Comparison of ENCODE assay signal across 13 cellular contexts in the genomic region with DNA sequence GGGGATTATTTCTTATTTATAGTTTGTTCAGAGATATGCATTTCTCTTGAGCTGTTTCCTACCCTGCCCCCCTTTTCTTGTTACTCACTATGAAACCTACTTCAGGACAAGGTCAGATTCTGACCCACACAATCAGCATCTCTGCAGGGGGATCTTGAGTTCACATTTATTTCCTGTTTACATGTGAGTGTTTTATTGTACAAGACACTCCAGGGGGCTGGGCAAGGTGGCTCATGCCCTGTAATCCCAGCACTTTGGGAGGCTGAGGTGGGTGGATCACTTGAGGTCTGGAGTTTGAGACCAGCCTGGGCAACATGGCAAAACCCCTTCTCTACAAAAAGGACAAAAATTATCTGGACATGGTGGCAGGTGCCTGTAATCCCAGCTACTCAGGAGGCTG. TPM values are rescaled to one million over a fixed set of nuclear protein-coding genes. Genes with fewer than 3 reads are reported as not detected.
"Had no signal": no experiment of that assay in that cellular context is flagged by ENCODE, and none has a peak within 500 bp of the region (broad histone marks: within the 10 kb centered on the region; RNA-seq: fewer than 3 reads in every experiment).

No MANE protein-coding gene starts in this region.

RNA-seq across cellular contexts. Expression of a gene that starts 28.1 kb away (rescaled TPM):
- total RNA-seq: activated CD4-positive, alpha-beta memory T cell treated with anti-CD3 and anti-CD28 coated beads for 36 hours; activated CD4-positive, alpha-beta T cell treated with anti-CD3 and anti-CD28 coated beads for 36 hours; activated CD4-positive, alpha-beta T cell treated with anti-CD3 and anti-CD28 coated beads, Interleukin-2, amount 10 ng/mL, durations not matched to agents 24 days and 14 days; activated naive CD4-positive, alpha-beta T cell treated with anti-CD3 and anti-CD28 coated beads for 36 hours; activated naive CD8-positive, alpha-beta T cell treated with anti-CD3 and anti-CD28 coated beads for 36 hours; activated T-helper 1 cell treated with anti-CD3 and anti-CD28 coated beads, Interleukin-12 subunit alpha, Interleukin-12 subunit beta, Interleukin-2, Interleukin-4 antibody, amounts not matched to agents 30 ng/mL and 10 ng/mL and 1 ng/mL, durations not matched to agents 14 hours and 24 hours and 36 hours; activated T-helper 2 cell treated with anti-CD3 and anti-CD28 coated beads, Interferon-gamma antibody, Interleukin-2, Interleukin-4, amounts not matched to agents 10 μg/mL and 5 μg/mL and 100 μg/mL, durations not matched to agents 14 hours and 24 hours and 36 hours; ascending aorta had no signal

RNA-seq across cellular contexts. Expression of a gene that starts 29.9 kb away (rescaled TPM):
- total RNA-seq: activated CD4-positive, alpha-beta memory T cell treated with anti-CD3 and anti-CD28 coated beads for 36 hours; activated CD4-positive, alpha-beta T cell treated with anti-CD3 and anti-CD28 coated beads for 36 hours; activated CD4-positive, alpha-beta T cell treated with anti-CD3 and anti-CD28 coated beads, Interleukin-2, amount 10 ng/mL, durations not matched to agents 24 days and 14 days; activated CD8-positive, alpha-beta memory T cell treated with anti-CD3 and anti-CD28 coated beads for 36 hours; activated CD8-positive, alpha-beta memory T cell treated with anti-CD3 and anti-CD28 coated beads, Interleukin-2, amount 10 ng/mL, durations not matched to agents 7 days and 5 days; activated CD8-positive, alpha-beta T cell treated with anti-CD3 and anti-CD28 coated beads, Interleukin-2, amount 10 ng/mL, durations not matched to agents 7 days and 5 days; activated naive CD4-positive, alpha-beta T cell treated with anti-CD3 and anti-CD28 coated beads for 36 hours; activated naive CD8-positive, alpha-beta T cell treated with anti-CD3 and anti-CD28 coated beads for 36 hours; activated T-helper 1 cell treated with anti-CD3 and anti-CD28 coated beads, Interleukin-12 subunit alpha, Interleukin-12 subunit beta, Interleukin-2, Interleukin-4 antibody, amounts not matched to agents 30 ng/mL and 10 ng/mL and 1 ng/mL, durations not matched to agents 14 hours and 24 hours and 36 hours; activated T-helper 2 cell treated with anti-CD3 and anti-CD28 coated beads, Interferon-gamma antibody, Interleukin-2, Interleukin-4, amounts not matched to agents 10 μg/mL and 5 μg/mL and 100 μg/mL, durations not matched to agents 14 hours and 24 hours and 36 hours; cardiac muscle cell; T-helper 17 cell had no signal

RNA-seq across cellular contexts. Expression of a gene that starts 59.3 kb away (rescaled TPM):
- total RNA-seq: ascending aorta, T-helper 17 cell had no signal
